In the genomic region with DNA sequence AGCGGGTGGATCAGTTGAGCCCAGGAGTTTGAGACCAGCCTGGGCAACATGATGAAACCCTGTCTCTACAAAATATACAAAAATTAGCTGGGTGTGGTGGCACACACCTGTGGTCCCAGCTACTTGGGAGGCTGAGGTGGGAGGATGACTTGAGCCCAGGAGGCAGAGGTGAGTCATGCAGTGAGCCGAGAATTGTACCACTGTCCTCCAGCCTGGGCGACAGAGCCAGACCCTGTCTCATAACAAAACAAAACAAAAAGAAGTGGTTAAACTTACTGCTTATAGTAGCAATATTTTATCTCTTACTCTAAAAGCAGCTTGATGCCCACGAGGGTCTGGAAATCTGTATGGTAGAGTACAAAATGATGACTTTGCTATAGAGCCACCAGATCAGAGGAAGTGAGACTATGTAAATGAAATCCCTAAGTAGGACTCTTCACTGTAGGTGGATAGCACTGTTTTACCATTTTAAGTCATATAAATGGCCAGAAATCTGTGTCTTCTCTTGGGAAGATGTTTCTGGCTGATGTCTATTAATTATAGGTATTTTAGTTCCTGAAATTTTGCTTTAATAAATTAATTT, we compare ENCODE assay signal across 16 cellular contexts.
DNase-seq lines count a peak whose midpoint lies in the region; ATAC-seq and TF ChIP-seq lines count a peak whose summit lies in the region.
"Had no signal": no experiment of that assay in that cellular context is flagged by ENCODE, and none has a peak within 500 bp of the region (broad histone marks: within the 10 kb centered on the region; RNA-seq: fewer than 3 reads in every experiment).

No MANE protein-coding gene starts in this region.

- H3K27ac ChIP-seq in IMR-90 (ENCODE audit: insufficient read depth, low read length), result no peak overlapping the region
- H3K27ac ChIP-seq: BLaER1, Peyer's patch had no signal

- H3K14ac ChIP-seq in IMR-90 (replicated peaks; ENCODE audit: low read depth, low read length), result no peak overlapping the region

- no peaks in the 10 kb centered on the region for H3K9me3 Mint-ChIP-seq in activated T-helper 17 cell treated with anti-CD3 and anti-CD28 coated beads, Interleukin-2, amount 50 U/mL, for 72 hours
- no peaks in the 10 kb centered on the region for H3K9me3 Mint-ChIP-seq in stimulated activated naive B cell treated with anti-CD40 and anti-IgM and Interleukin-4, amounts not matched to agents 10 μg/mL and 1 μg/mL and 100 μg/mL, for 72 hours
- H3K9me3 Mint-ChIP-seq: IgD-negative memory B cell had no signal

- no peak overlapping the region for H2AK9ac ChIP-seq in IMR-90 (replicated peaks; ENCODE audit: low read depth, low read length, poor library complexity)

- intact Hi-C loops in IMR-90 (cut with micrococcal nuclease), result no loop called here

- H2BK15ac ChIP-seq in IMR-90 (ENCODE audit: low read depth, low read length), result no peak overlapping the region

- no peak overlapping the region for H4K91ac ChIP-seq in IMR-90 (ENCODE audit: insufficient read depth, low read depth, low read length)

- BruUV-seq in IMR-90 (replicated peaks; lab: Mats Ljungman, UMichigan), result no TSS peak

- H3K9ac ChIP-seq in IMR-90 (ENCODE audit: low read depth, low read length), result no peak overlapping the region
- H3K9ac ChIP-seq: BLaER1 had no signal

- peaks cover 6% of the 10 kb centered on the region; the same call in 1 of the 2 replicates for H3K9me1 ChIP-seq in IMR-90 (ENCODE audit: insufficient read depth, low read length)

- H3K27me3 ChIP-seq in IMR-90 (ENCODE audit: control insufficient read depth, insufficient read depth, low read length), result no peaks in the 10 kb centered on the region
- H3K27me3 ChIP-seq: BLaER1, Peyer's patch had no signal

- peak overlapping the region; percentile 28 for H3K4me3 Mint-ChIP-seq in activated T-helper 17 cell treated with anti-CD3 and anti-CD28 coated beads, Interleukin-2, amount 50 U/mL, for 72 hours
- H3K4me3 Mint-ChIP-seq in stimulated activated naive B cell treated with anti-CD40 and anti-IgM and Interleukin-4, amounts not matched to agents 10 μg/mL and 1 μg/mL and 100 μg/mL, for 72 hours, result no peak overlapping the region
- H3K4me3 Mint-ChIP-seq: IgD-negative memory B cell had no signal

- dilution Hi-C loops in IMR-90 (cut with HindIII; ENCODE audit: low sequenced_read_pairs, unreplicated experiment), result no loop called here

- H2AK5ac ChIP-seq in IMR-90 (ENCODE audit: low read depth, low read length), result peak overlapping the region; percentile 57; the same call in 1 of the 2 replicates

- H3K56ac ChIP-seq in IMR-90 (ENCODE audit: extremely low read depth, insufficient read depth, low read length), result no peak overlapping the region

- peak; percentile 8 for DNase-seq in stimulated activated CD4-positive, alpha-beta T cell treated with anti-CD3 and anti-CD28 coated beads, Interleukin-15, amount 100 ng/mL, for 24 hours
- DNase-seq in stimulated activated CD4-positive, alpha-beta T cell treated with anti-CD3 and anti-CD28 coated beads, Interleukin-4, amount 100 ng/mL, for 4 hours, result no peak
- no peak for DNase-seq in IMR-90
- DNase-seq in stimulated activated naive B cell treated with anti-CD40 and anti-IgM and Interleukin-4, amounts not matched to agents 10 μg/mL and 1 μg/mL and 100 μg/mL, for 72 hours, result no peak
- DNase-seq: H7, NCI-H1092 treated with DMSO at 0.1 percent for 48 hours, NCI-H187, NCI-H446 treated with DMSO at 0.1 percent for 48 hours, NCI-H774, Peyer's patch, SHP77 had no signal

- H2BK120ac ChIP-seq in IMR-90 (ENCODE audit: low read depth, low read length), result no peak overlapping the region

- no peak for TF ChIP-seq CTCF in IMR-90 (conservative IDR thresholded peaks at IDR 0.05; ENCODE audit: low read depth, low read length)

- no peaks in the 10 kb centered on the region for H4K20me1 ChIP-seq in IMR-90 (ENCODE audit: insufficient read depth, low read length)

- H3K36me3 Mint-ChIP-seq in activated T-helper 17 cell treated with anti-CD3 and anti-CD28 coated beads, Interleukin-2, amount 50 U/mL, for 72 hours (ENCODE audit: low read depth), result peaks cover 79% of the 10 kb centered on the region
- peaks cover 36 to 42% of the 10 kb centered on the region in 2 donors for H3K36me3 Mint-ChIP-seq in stimulated activated naive B cell treated with anti-CD40 and anti-IgM and Interleukin-4, amounts not matched to agents 10 μg/mL and 1 μg/mL and 100 μg/mL, for 72 hours

- H4K8ac ChIP-seq in IMR-90 (ENCODE audit: low read depth in 2 of 2, low read length in 2 of 2), result no peak overlapping the region

- peaks cover 14% of the 10 kb centered on the region for H3K36me3 ChIP-seq in IMR-90 (ENCODE audit: control insufficient read depth, insufficient read depth, low read length)

- H3K4me1 ChIP-seq in IMR-90 (ENCODE audit: control insufficient read depth, insufficient read depth, low read length), result peaks cover 4% of the 10 kb centered on the region
- H3K4me1 ChIP-seq: BLaER1, Peyer's patch had no signal

- H3K4me3 ChIP-seq in IMR-90 (ENCODE audit: insufficient read depth, low read depth, low read length), result no peak overlapping the region
- H3K4me3 ChIP-seq: BLaER1, Peyer's patch had no signal

- no peaks in the 10 kb centered on the region for H3K27me3 Mint-ChIP-seq in activated T-helper 17 cell treated with anti-CD3 and anti-CD28 coated beads, Interleukin-2, amount 50 U/mL, for 72 hours
- H3K27me3 Mint-ChIP-seq in stimulated activated naive B cell treated with anti-CD40 and anti-IgM and Interleukin-4, amounts not matched to agents 10 μg/mL and 1 μg/mL and 100 μg/mL, for 72 hours, result no peaks in the 10 kb centered on the region
- H3K27me3 Mint-ChIP-seq: IgD-negative memory B cell had no signal

- H3K4ac ChIP-seq in IMR-90 (ENCODE audit: low read depth, low read length), result no peak overlapping the region

- peaks cover 29 to 55% of the 10 kb centered on the region in 2 experiments for H3K79me1 ChIP-seq in IMR-90 (ENCODE audit: low read depth in 1 of 2, low read length in 2 of 2)

- H2BK5ac ChIP-seq in IMR-90 (ENCODE audit: low read depth, low read length, poor library complexity, severe bottlenecking), result peak overlapping the region; percentile 66

- peak overlapping the region; percentile 73 for H3K27ac Mint-ChIP-seq in activated T-helper 17 cell treated with anti-CD3 and anti-CD28 coated beads, Interleukin-2, amount 50 U/mL, for 72 hours
- H3K27ac Mint-ChIP-seq in stimulated activated naive B cell treated with anti-CD40 and anti-IgM and Interleukin-4, amounts not matched to agents 10 μg/mL and 1 μg/mL and 100 μg/mL, for 72 hours, result peak overlapping the region; percentile 14

- in situ Hi-C loops in IMR-90 (cut with MboI; ENCODE audit: low sequenced_read_pairs), result no loop called here

- CTCF ChIA-PET in IMR-90 (lab: Yijun Ruan, JAX), result interaction anchor here (0.6 to 1.3 kb wide), 2 partner anchors 24 to 420 kb away, joined by 4 to 9 read pairs; no protein-coding TSS in a partner anchor

- POLR2A ChIA-PET in IMR-90 (lab: Charles Lee; ENCODE audit: unreplicated experiment), result interaction anchor here (0.6 kb wide), 1 partner anchor 241 kb away, joined by 4 read pairs; no protein-coding TSS in a partner anchor

- H3K18ac ChIP-seq in IMR-90 (ENCODE audit: low read depth, low read length), result peak overlapping the region; percentile 45; the same call in 1 of the 2 replicates

- no peak overlapping the region for H2AFZ ChIP-seq in IMR-90 (replicated peaks; ENCODE audit: low read length, poor library complexity)

- no peak overlapping the region; the same call in 1 of the 2 replicates for H4K5ac ChIP-seq in IMR-90 (ENCODE audit: low read depth, low read length)

- no peak for TF ChIP-seq POLR2A in IMR-90 (IDR thresholded peaks at IDR 0.05; ENCODE audit: low read depth, low read length)

- no peak overlapping the region; the same call in 1 of the 2 replicates for H2BK20ac ChIP-seq in IMR-90 (ENCODE audit: low read depth, low read length)

- no peak overlapping the region for H3K4me2 ChIP-seq in IMR-90 (ENCODE audit: low read depth, low read length)
- H3K4me2 ChIP-seq: BLaER1 had no signal

- no CpG with 5 or more reads among the region's 4 CpGs for WGBS in IMR-90 (ENCODE audit: extremely low coverage in 2 of 2, insufficient read length in 1 of 2), 2 experiments

- TF ChIP-seq RAD21 in IMR-90 (IDR thresholded peaks at IDR 0.05; ENCODE audit: low read length), result no peak

- H3K9me3 ChIP-seq in IMR-90 (ENCODE audit: control insufficient read depth, insufficient read depth, low read length), result no peaks in the 10 kb centered on the region
- H3K9me3 ChIP-seq: BLaER1, Peyer's patch had no signal

- ATAC-seq in IMR-90 (ENCODE audit: low read depth) (no peak), GM19463 (IDR thresholded peaks at IDR 0.05; ENCODE audit: unreplicated experiment) (no peak), GM21515 (IDR thresholded peaks at IDR 0.05; ENCODE audit: unreplicated experiment) (no peak)
- ATAC-seq in activated T-helper 17 cell treated with anti-CD3 and anti-CD28 coated beads, Interleukin-2, amount 50 U/mL, for 72 hours (replicated peaks), result peak; percentile 60
- ATAC-seq in stimulated activated naive B cell treated with anti-CD40 and anti-IgM and Interleukin-4, amounts not matched to agents 10 μg/mL and 1 μg/mL and 100 μg/mL, for 72 hours (replicated peaks), result peak; percentile 36 to 61

- peaks cover 31% of the 10 kb centered on the region for H3K4me1 Mint-ChIP-seq in activated T-helper 17 cell treated with anti-CD3 and anti-CD28 coated beads, Interleukin-2, amount 50 U/mL, for 72 hours
- peaks cover 2 to 7% of the 10 kb centered on the region in 2 donors for H3K4me1 Mint-ChIP-seq in stimulated activated naive B cell treated with anti-CD40 and anti-IgM and Interleukin-4, amounts not matched to agents 10 μg/mL and 1 μg/mL and 100 μg/mL, for 72 hours

- no peak overlapping the region for H3K23ac ChIP-seq in IMR-90 (ENCODE audit: low read depth, low read length)

TF ChIP-seq in IMR-90, 13 proteins besides CTCF, POLR2A, EP300 and RAD21:
- TF ChIP-seq RFX5 (IDR thresholded peaks at IDR 0.05; ENCODE audit: low read depth, low read length), result no peak

Comparison
In these comparisons a context has a peak if more than half of its experiments do, and no peak if none do; other contexts are left out.
1. ATAC-seq: peak in activated T-helper 17 cell treated with anti-CD3 and anti-CD28 coated beads, Interleukin-2, amount 50 U/mL, for 72 hours (single experiment) and stimulated activated naive B cell treated with anti-CD40 and anti-IgM and Interleukin-4, amounts not matched to agents 10 μg/mL and 1 μg/mL and 100 μg/mL, for 72 hours (2 of 2); none in IMR-90 (single experiment), GM19463 (single experiment) and GM21515 (single experiment).